Comparison of ENCODE assay signal across 1 cellular context in genomic region chr16:12315330-12316138, GRCh38.
TF ChIP-seq lines count a peak whose summit lies in the region.

No MANE protein-coding gene starts in this region.

TF ChIP-seq in SK-N-SH, 30 proteins besides CTCF, POLR2A, EP300 and RAD21 (continued from another document):
- TF ChIP-seq EZH2phosphoT487 (IDR thresholded peaks at IDR 0.05; ENCODE audit: borderline replicate concordance, low read depth): no peak
- TF ChIP-seq RCOR1 (IDR thresholded peaks at IDR 0.05; ENCODE audit: low read length): no peak
- no peak for TF ChIP-seq PBX3 (IDR thresholded peaks at IDR 0.05)
- no peak for TF ChIP-seq MXI1 (IDR thresholded peaks at IDR 0.05; ENCODE audit: low read depth, low read length)
- TF ChIP-seq SMC3 (IDR thresholded peaks at IDR 0.05; ENCODE audit: low read depth, low read length): no peak
- no peak for TF ChIP-seq RFX5 (IDR thresholded peaks at IDR 0.05; ENCODE audit: low read length)
- TF ChIP-seq REST (IDR thresholded peaks at IDR 0.05; ENCODE audit: low read depth, low read length): no peak
- no peak for TF ChIP-seq SIN3A (IDR thresholded peaks at IDR 0.05; ENCODE audit: borderline replicate concordance, low read depth, low read length)
- TF ChIP-seq ZBTB33 (IDR thresholded peaks at IDR 0.05; ENCODE audit: borderline replicate concordance, low read depth): no peak
- TF ChIP-seq ELF1 (IDR thresholded peaks at IDR 0.05): no peak
- TF ChIP-seq NRF1 (IDR thresholded peaks at IDR 0.05; ENCODE audit: low read depth, low read length): no peak
TF ChIP-seq in SK-N-SH: peak in this region for 0.
